Comparison of ENCODE assay signal across 11 cellular contexts in the genomic region with DNA sequence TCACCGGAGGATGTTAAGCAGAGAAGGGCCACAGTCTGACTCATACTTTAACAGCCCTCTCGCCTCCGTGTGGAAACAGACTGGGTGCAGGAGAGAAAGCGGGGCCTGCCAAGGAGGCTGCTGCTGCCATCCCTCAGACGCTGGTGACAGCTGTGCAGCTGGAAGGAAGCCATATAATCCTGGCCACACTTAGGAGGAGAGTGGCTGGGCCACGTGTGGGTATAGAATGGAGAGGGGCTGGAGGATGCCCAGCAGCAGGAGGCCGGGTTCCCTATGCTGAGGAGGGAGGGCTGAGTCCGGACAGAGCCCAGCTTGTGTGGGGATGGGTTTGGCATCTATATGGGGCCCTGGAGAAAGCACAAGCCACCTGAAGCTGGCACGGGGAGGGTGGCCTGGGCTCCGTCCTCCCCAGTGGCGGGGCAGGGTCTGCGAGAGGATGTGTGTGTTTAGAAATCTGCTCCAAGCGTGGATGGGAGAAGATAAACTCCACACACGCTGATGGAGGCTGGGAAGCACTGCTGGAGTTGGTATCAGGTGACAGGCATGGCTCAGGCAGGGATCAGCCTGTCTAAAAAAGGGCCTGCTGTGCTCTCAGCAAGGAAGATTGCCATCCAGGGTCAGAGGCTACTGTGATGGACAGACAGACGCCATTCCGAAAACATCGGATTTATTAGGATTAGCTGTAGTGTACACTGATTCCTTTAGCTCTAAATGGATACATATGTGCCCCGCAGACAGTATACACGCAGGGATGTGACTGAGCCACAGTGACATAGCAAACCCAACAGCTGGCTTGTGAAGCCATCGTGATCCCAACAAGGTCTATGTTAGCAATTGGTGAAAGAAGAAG. TPM values are rescaled to one million over a fixed set of nuclear protein-coding genes. Genes with fewer than 3 reads are reported as not detected.
DNase-seq lines count a peak whose midpoint lies in the region; ATAC-seq, FAIRE-seq and TF ChIP-seq lines count a peak whose summit lies in the region.
"Had no signal": no experiment of that assay in that cellular context is flagged by ENCODE, and none has a peak within 500 bp of the region (broad histone marks: within the 10 kb centered on the region; RNA-seq: fewer than 3 reads in every experiment).

No MANE protein-coding gene starts in this region.

- H3K9me3 Mint-ChIP-seq in activated naive CD8-positive, alpha-beta T cell treated with anti-CD3 and anti-CD28 coated beads, Interleukin-2, amount 10 ng/mL, durations not matched to agents 7 days and 5 days = no peaks in the 10 kb centered on the region
- no peaks in the 10 kb centered on the region for H3K9me3 Mint-ChIP-seq in activated naive CD8-positive, alpha-beta T cell treated with anti-CD3 and anti-CD28 coated beads, Interleukin-2, amount 50 U/mL, for 24 hours

- WGBS in GM12878 (ENCODE audit: insufficient coverage, insufficient replicate concordance, low lambda C conversion rate, missing lambda C conversion rate) = 92% methylated on average over 20 of the region's 20 CpGs
- no CpG with 5 or more reads among the region's 20 CpGs for WGBS in mesendoderm (ENCODE audit: extremely low coverage, insufficient coverage, low lambda C conversion rate)

- no peak overlapping the region for H3K18ac ChIP-seq in mesendoderm (ENCODE audit: low read length)

- H3K27ac ChIP-seq in GM12878 (ENCODE audit: control insufficient read depth, insufficient read depth) = no peak overlapping the region
- H3K27ac ChIP-seq in mesendoderm (ENCODE audit: low read depth, low read length) = no peak overlapping the region
- H3K27ac ChIP-seq: pancreas had no signal

- no peak overlapping the region for H2BK120ac ChIP-seq in mesendoderm (ENCODE audit: low read depth, low read length)

- in situ Hi-C loops in GM12878 (cut with MboI) = no loop called here

- H3K79me2 ChIP-seq in GM12878 (ENCODE audit: control insufficient read depth, insufficient read depth, low read length) (no peaks in the 10 kb centered on the region), mesendoderm (ENCODE audit: control insufficient read depth, insufficient read depth, low read length) (no peaks in the 10 kb centered on the region)

- H3K79me1 ChIP-seq in mesendoderm (ENCODE audit: low read length) = no peaks in the 10 kb centered on the region

- no peak overlapping the region for H3K27ac Mint-ChIP-seq in activated naive CD8-positive, alpha-beta T cell treated with anti-CD3 and anti-CD28 coated beads, Interleukin-2, amount 10 ng/mL, durations not matched to agents 7 days and 5 days
- no peak overlapping the region for H3K27ac Mint-ChIP-seq in activated naive CD8-positive, alpha-beta T cell treated with anti-CD3 and anti-CD28 coated beads, Interleukin-2, amount 50 U/mL, for 24 hours
- H3K27ac Mint-ChIP-seq: B cell had no signal

- H3K23ac ChIP-seq in mesendoderm (ENCODE audit: low read length) = no peak overlapping the region

- ATAC-seq in activated naive CD8-positive, alpha-beta T cell treated with anti-CD3 and anti-CD28 coated beads, Interleukin-2, amount 10 ng/mL, durations not matched to agents 7 days and 5 days (ENCODE audit: low read depth) = no peak
- no peak for ATAC-seq in activated naive CD8-positive, alpha-beta T cell treated with anti-CD3 and anti-CD28 coated beads, Interleukin-2, amount 50 U/mL, for 24 hours
- ATAC-seq in GM12878 (no peak), GM19467 (IDR thresholded peaks at IDR 0.05; ENCODE audit: unreplicated experiment) (no peak)

- H3K27me3 Mint-ChIP-seq in activated naive CD8-positive, alpha-beta T cell treated with anti-CD3 and anti-CD28 coated beads, Interleukin-2, amount 10 ng/mL, durations not matched to agents 7 days and 5 days = peaks cover 2% of the 10 kb centered on the region
- no peaks in the 10 kb centered on the region for H3K27me3 Mint-ChIP-seq in activated naive CD8-positive, alpha-beta T cell treated with anti-CD3 and anti-CD28 coated beads, Interleukin-2, amount 50 U/mL, for 24 hours
- H3K27me3 Mint-ChIP-seq: B cell had no signal

- no peaks in the 10 kb centered on the region for H3K9me3 ChIP-seq in GM12878 (replicated peaks; ENCODE audit: control insufficient read depth, insufficient read depth, low read length)
- H3K9me3 ChIP-seq: pancreas had no signal

- DNase-seq in activated naive CD8-positive, alpha-beta T cell treated with anti-CD3 and anti-CD28 coated beads, Interleukin-2, amount 10 ng/mL, durations not matched to agents 7 days and 5 days = peak; percentile 7
- DNase-seq in activated naive CD8-positive, alpha-beta T cell treated with anti-CD3 and anti-CD28 coated beads, Interleukin-2, amount 50 U/mL, for 24 hours = no peak
- no peak for DNase-seq in GM12878 (ENCODE audit: low read depth, low spot score)
- DNase-seq in mesendoderm = no peak
- no peak for DNase-seq in CD1c-positive myeloid dendritic cell (ENCODE audit: extremely low spot score)
- DNase-seq in stimulated activated CD4-positive, alpha-beta T cell treated with anti-CD3 and anti-CD28 coated beads, Interleukin-15, amount 100 ng/mL, for 24 hours = no peak
- DNase-seq in putamen (ENCODE audit: low spot score) = no peak
- DNase-seq: NCI-H1417 treated with DMSO at 0.1 percent for 48 hours had no signal

- H3K4me2 ChIP-seq in GM12878 (ENCODE audit: control insufficient read depth, insufficient read depth) = no peak overlapping the region
- H3K4me2 ChIP-seq in mesendoderm (ENCODE audit: low read length) = no peak overlapping the region

- no peaks in the 10 kb centered on the region for H3K36me3 Mint-ChIP-seq in activated naive CD8-positive, alpha-beta T cell treated with anti-CD3 and anti-CD28 coated beads, Interleukin-2, amount 10 ng/mL, durations not matched to agents 7 days and 5 days
- H3K36me3 Mint-ChIP-seq in activated naive CD8-positive, alpha-beta T cell treated with anti-CD3 and anti-CD28 coated beads, Interleukin-2, amount 50 U/mL, for 24 hours (ENCODE audit: low read depth) = no peaks in the 10 kb centered on the region

- no peak for FAIRE-seq in GM12878 (lab: Jason Lieb, UNC)
- FAIRE-seq: pancreas had no signal

- BruUV-seq in GM12878 (replicated peaks; lab: Mats Ljungman, UMichigan) = no TSS peak

- H2BK15ac ChIP-seq in mesendoderm (replicated peaks; ENCODE audit: low read depth) = no peak overlapping the region

- TF ChIP-seq EP300 in GM12878 (IDR thresholded peaks at IDR 0.05; ENCODE audit: borderline replicate concordance in 1 of 2, control insufficient read depth in 1 of 2, low read depth in 2 of 2, low read length in 2 of 2) = no peak

- no peak overlapping the region for H3K4ac ChIP-seq in mesendoderm (ENCODE audit: low read depth, low read length)

- H3K4me3 ChIP-seq in GM12878 (no peak overlapping the region), mesendoderm (ENCODE audit: low read length) (no peak overlapping the region)
- H3K4me3 ChIP-seq: pancreas had no signal

- peaks cover 7% of the 10 kb centered on the region for H3K4me1 ChIP-seq in GM12878 (ENCODE audit: control insufficient read depth, insufficient read depth, low read length)
- peaks cover 2% of the 10 kb centered on the region for H3K4me1 ChIP-seq in mesendoderm (ENCODE audit: control insufficient read depth, low read depth, low read length)
- H3K4me1 ChIP-seq: pancreas had no signal

- no peaks in the 10 kb centered on the region for H4K20me1 ChIP-seq in GM12878 (ENCODE audit: control insufficient read depth, insufficient read depth)

- CTCF ChIA-PET in GM12878 (lab: Yijun Ruan, JAX) = interaction anchor here (1.0 kb wide), 1 partner anchor 114 kb away, joined by 3 read pairs; no protein-coding TSS in a partner anchor

- RAD21 ChIA-PET in GM12878 (lab: Charles Lee; ENCODE audit: unreplicated experiment) = no interaction called here

- H4K8ac ChIP-seq in mesendoderm (ENCODE audit: low read depth, low read length) = no peak overlapping the region

- H3K4me3 Mint-ChIP-seq in activated naive CD8-positive, alpha-beta T cell treated with anti-CD3 and anti-CD28 coated beads, Interleukin-2, amount 10 ng/mL, durations not matched to agents 7 days and 5 days = no peak overlapping the region
- H3K4me3 Mint-ChIP-seq in activated naive CD8-positive, alpha-beta T cell treated with anti-CD3 and anti-CD28 coated beads, Interleukin-2, amount 50 U/mL, for 24 hours = no peak overlapping the region
- H3K4me3 Mint-ChIP-seq: B cell had no signal

- TF ChIP-seq RAD21 in GM12878 (IDR thresholded peaks at IDR 0.05; ENCODE audit: insufficient read depth, low read depth, low read length) = no peak

- POLR2A ChIA-PET in activated naive CD8-positive, alpha-beta T cell treated with anti-CD3 and anti-CD28 coated beads, Interleukin-2, amount 10 ng/mL, durations not matched to agents 7 days and 5 days (lab: Charles Lee) = no interaction called here
- POLR2A ChIA-PET in GM12878 (lab: Charles Lee) = no interaction called here

- 0 out of 2 replicates have a peak, but pooled peaks have one; percentile 51 for TF ChIP-seq POLR2A in GM12878 (IDR thresholded peaks at IDR 0.05; ENCODE audit: low read depth, low read length)

- peak overlapping the region; percentile 10 for H3K56ac ChIP-seq in mesendoderm (ENCODE audit: low read length)

- H3K27me3 ChIP-seq in GM12878 (replicated peaks in 1 of 2; ENCODE audit: control insufficient read depth in 2 of 2, insufficient read depth in 2 of 2, low read length in 1 of 2) = no peaks in the 10 kb centered on the region
- no peaks in the 10 kb centered on the region for H3K27me3 ChIP-seq in mesendoderm (ENCODE audit: insufficient read depth, low read length, poor library complexity)
- H3K27me3 ChIP-seq: pancreas had no signal

- no peak overlapping the region for H2AK5ac ChIP-seq in mesendoderm (ENCODE audit: low read length)

- no peak overlapping the region for H4K5ac ChIP-seq in mesendoderm (ENCODE audit: low read length)

- H3K36me3 ChIP-seq in GM12878 (ENCODE audit: control insufficient read depth in 2 of 2, insufficient read depth in 2 of 2, low read length in 1 of 2) (peaks cover 14 to 23% of the 10 kb centered on the region in 2 experiments), mesendoderm (ENCODE audit: control insufficient read depth, insufficient read depth, low read length) (no peaks in the 10 kb centered on the region)
- H3K36me3 ChIP-seq: pancreas had no signal

- no peak for TF ChIP-seq CTCF in GM12878 (IDR thresholded peaks at IDR 0.05 in 2 of 3, conservative IDR thresholded peaks at IDR 0.05 in 1 of 3; ENCODE audit: control insufficient read depth in 2 of 3, extremely low read depth in 1 of 3, insufficient read depth in 1 of 3, low read depth in 3 of 3, low read length in 3 of 3)

- no peak overlapping the region for H2BK5ac ChIP-seq in mesendoderm (ENCODE audit: low read length)

- SMC1A ChIA-PET in GM12878 (lab: Charles Lee; ENCODE audit: uncharacterized antibody, unreplicated experiment) = no interaction called here

- no peak overlapping the region for H2AFZ ChIP-seq in GM12878 (ENCODE audit: control insufficient read depth, low read depth, low read length)

- peaks cover 1% of the 10 kb centered on the region for H3K4me1 Mint-ChIP-seq in activated naive CD8-positive, alpha-beta T cell treated with anti-CD3 and anti-CD28 coated beads, Interleukin-2, amount 10 ng/mL, durations not matched to agents 7 days and 5 days
- H3K4me1 Mint-ChIP-seq in activated naive CD8-positive, alpha-beta T cell treated with anti-CD3 and anti-CD28 coated beads, Interleukin-2, amount 50 U/mL, for 24 hours = peaks cover 7% of the 10 kb centered on the region

- H3K9ac ChIP-seq in GM12878 (ENCODE audit: control insufficient read depth, insufficient read depth, low read length) (no peak overlapping the region), mesendoderm (ENCODE audit: low read length) (no peak overlapping the region)

- intact Hi-C loops in GM12878 (cut with micrococcal nuclease; ENCODE audit: unreplicated experiment) = no loop called here

RNA-seq across cellular contexts. Expression of gene ABTB1, which starts 15.9 kb away (rescaled TPM):
- total RNA-seq in activated naive CD8-positive, alpha-beta T cell treated with anti-CD3 and anti-CD28 coated beads, Interleukin-2, amount 10 ng/mL, durations not matched to agents 7 days and 5 days = 10 to 100 TPM; 63.4 to 65.5 TPM
- 15.1 and 16.1 TPM in 2 replicates for total RNA-seq in GM12878 (2013; cell fraction: nucleolus; rRNA removed)
- total RNA-seq in GM12878 (2014; rRNA removed) (5.7 and 7.1 TPM in 2 replicates), GM12878 (2014; rRNA removed; fragmentation: Illumina TruSeq; extraction: Trizol) (1.9 and 2.1 TPM in 2 replicates), GM12878 (2021) (10.1 and 10.6 TPM in 2 replicates)
- 5.6 TPM for polyA plus RNA-seq in GM12878 (2011; ENCODE audit: low read depth)
- polyA plus RNA-seq in GM12878 (2011; rRNA removed) (4.1 and 7.2 TPM in 2 replicates), GM12878 (2014; fragmentation: Illumina TruSeq; extraction: Trizol) (1.0 and 2.4 TPM in 2 replicates), GM12878 (2014; fragmentation: Nextera tagmentation; extraction: Ambion mirVana) (under 1 TPM; 0.11 to 0.31 TPM), GM12878 (2014; rRNA removed) (10.2 and 12.9 TPM in 2 replicates), GM12878 (2016; fragmentation: Nextera tagmentation; extraction: Ambion mirVana) (1 to 10 TPM; 7.7 to 9.2 TPM)
- 8.9 and 12.4 TPM in 2 replicates for polyA plus RNA-seq in GM12878 (2011; cell fraction: cytosol; rRNA removed)
- polyA plus RNA-seq in GM12878 (2011; cell fraction: nucleus; rRNA removed) = 53.7 and 56.1 TPM in 2 replicates
- polyA plus RNA-seq in GM12878 (2012) = 13.6 and 13.8 TPM in 2 replicates
- 6.8 and 8.2 TPM in 2 replicates for polyA minus RNA-seq in GM12878 (2011; rRNA and poly(A)+ RNA removed)
- polyA minus RNA-seq in GM12878 (2011; cell fraction: cytosol; rRNA and poly(A)+ RNA removed) = 1.9 and 5.0 TPM in 2 replicates
- polyA minus RNA-seq in GM12878 (2011; cell fraction: nucleus; rRNA and poly(A)+ RNA removed) = 9.6 and 12.6 TPM in 2 replicates
- 1.5 TPM for polyA plus RNA-seq in mesendoderm (2013, experiment 1 of 2)
- polyA plus RNA-seq in mesendoderm (2013, experiment 2 of 2) = 1.1 TPM

RNA-seq across cellular contexts. Expression of gene PODXL2, which starts 59.7 kb away (rescaled TPM):
- 1 to 10 TPM; 2.2 TPM for total RNA-seq in activated naive CD8-positive, alpha-beta T cell treated with anti-CD3 and anti-CD28 coated beads, Interleukin-2, amount 10 ng/mL, durations not matched to agents 7 days and 5 days
- total RNA-seq in GM12878 (2013; cell fraction: nucleolus; rRNA removed) = not detected in 2 replicates
- 21.0 and 24.3 TPM in 2 replicates for total RNA-seq in GM12878 (2014; rRNA removed)
- 12.4 and 13.2 TPM in 2 replicates for total RNA-seq in GM12878 (2014; rRNA removed; fragmentation: Illumina TruSeq; extraction: Trizol)
- 22.2 and 24.4 TPM in 2 replicates for total RNA-seq in GM12878 (2021)
- polyA plus RNA-seq in GM12878 (2011; ENCODE audit: low read depth) = 0.43 TPM
- polyA plus RNA-seq in GM12878 (2011; rRNA removed) = not detected in 2 replicates
- not detected in 2 replicates for polyA plus RNA-seq in GM12878 (2011; cell fraction: cytosol; rRNA removed)
- polyA plus RNA-seq in GM12878 (2011; cell fraction: nucleus; rRNA removed) = not detected in 2 replicates
- polyA plus RNA-seq in GM12878 (2012) = 1.3 and 2.1 TPM in 2 replicates
- polyA plus RNA-seq in GM12878 (2014; fragmentation: Illumina TruSeq; extraction: Trizol) = 6.9 and 10.3 TPM in 2 replicates
- under 1 TPM in 1 of 2 experiments, not detected in 1; 0.03 TPM for polyA plus RNA-seq in GM12878 (2014; fragmentation: Nextera tagmentation; extraction: Ambion mirVana)
- 22.5 and 25.4 TPM in 2 replicates for polyA plus RNA-seq in GM12878 (2014; rRNA removed)
- 10 to 100 TPM; 12.0 to 14.0 TPM for polyA plus RNA-seq in GM12878 (2016; fragmentation: Nextera tagmentation; extraction: Ambion mirVana)
- not detected in 2 replicates for polyA minus RNA-seq in GM12878 (2011; rRNA and poly(A)+ RNA removed)
- polyA minus RNA-seq in GM12878 (2011; cell fraction: cytosol; rRNA and poly(A)+ RNA removed) = 0.62 TPM in 1 of 2 replicates, not detected in the other
- 0.19 TPM in 1 of 2 replicates, not detected in the other for polyA minus RNA-seq in GM12878 (2011; cell fraction: nucleus; rRNA and poly(A)+ RNA removed)
- polyA plus RNA-seq in mesendoderm (2013, experiment 1 of 2) = 9.6 TPM
- polyA plus RNA-seq in mesendoderm (2013, experiment 2 of 2) = 10.3 TPM
